ENCODE assay signal across 8 cellular contexts in the genomic region with DNA sequence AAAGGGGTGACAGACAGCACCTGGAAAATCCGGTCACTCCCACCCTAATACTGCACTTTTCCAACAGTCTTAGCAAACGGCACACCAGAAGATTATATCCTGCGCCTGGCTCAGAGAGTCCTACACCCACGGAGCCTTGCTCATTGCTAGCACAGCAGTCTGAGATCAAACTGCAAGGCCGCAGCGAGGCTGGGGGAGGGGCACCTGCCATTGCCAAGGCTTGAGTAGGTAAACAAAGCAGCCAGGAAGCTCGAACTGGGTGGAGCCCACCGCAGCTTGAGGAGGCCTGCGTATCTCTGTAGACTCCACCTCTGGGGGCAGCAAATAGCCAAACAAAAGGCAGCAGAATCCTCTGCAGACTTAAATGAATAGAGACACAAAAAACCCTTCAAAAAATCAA.
DNase-seq lines count a peak whose midpoint lies in the region; ATAC-seq, FAIRE-seq and TF ChIP-seq lines count a peak whose summit lies in the region.
"Not testable (repeated sequence)": the region's sequence is repeated elsewhere in the genome, so short reads cannot be mapped to it uniquely, and the experiment has no call there.

No MANE protein-coding gene starts in this region.

- H3K36me3 Mint-ChIP-seq in CD4-positive, CD25-positive, alpha-beta regulatory T cell, result not testable (repeated sequence)
- peaks cover 19% of the 10 kb centered on the region for H3K36me3 Mint-ChIP-seq in activated T-helper 2 cell treated with anti-CD3 and anti-CD28 coated beads, Interferon-gamma antibody, Interleukin-2, Interleukin-4, amounts not matched to agents 10 μg/mL and 5 μg/mL and 100 μg/mL, durations not matched to agents 14 hours and 24 hours and 36 hours (ENCODE audit: low read depth)

- not testable (repeated sequence) for H3K27me3 Mint-ChIP-seq in CD4-positive, CD25-positive, alpha-beta regulatory T cell; activated T-helper 2 cell treated with anti-CD3 and anti-CD28 coated beads, Interferon-gamma antibody, Interleukin-2, Interleukin-4, amounts not matched to agents 10 μg/mL and 5 μg/mL and 100 μg/mL, durations not matched to agents 14 hours and 24 hours and 36 hours (ENCODE audit: low read depth)

- not testable (repeated sequence) for H4K5ac ChIP-seq in H1 (ENCODE audit: insufficient read length, low read depth, low read length)

- not testable (repeated sequence) for H3K27me3 ChIP-seq in CD4-positive, CD25-positive, alpha-beta regulatory T cell (ENCODE audit: control insufficient read depth, insufficient read depth, low read length); H1 (replicated peaks in 1 of 4; ENCODE audit: control insufficient read depth in 3 of 4, extremely low read depth in 1 of 4, insufficient read depth in 3 of 4, low read length in 3 of 4)

- H4K91ac ChIP-seq in H1 (replicated peaks; ENCODE audit: insufficient read length, low read length), result not testable (repeated sequence)

- TF ChIP-seq CTCF in H1 (IDR thresholded peaks at IDR 0.05; ENCODE audit: control extremely low read depth in 1 of 3, insufficient read depth in 1 of 3, low read depth in 1 of 3, low read length in 3 of 3), result peak in 1 of 3 experiments; percentile 9; a peak in 1 of 4 replicates

- H3K79me1 ChIP-seq in H1 (ENCODE audit: low read depth, low read length), result not testable (repeated sequence)

- H2BK12ac ChIP-seq in H1 (ENCODE audit: low read depth, low read length), result 0 out of 2 replicates have a peak overlapping the region, but pooled peaks have one; percentile 7

- H3K79me2 ChIP-seq in H1 (ENCODE audit: control insufficient read depth in 1 of 2, insufficient read depth in 2 of 2, low read length in 2 of 2), result not testable (repeated sequence)

- H2BK120ac ChIP-seq in H1 (replicated peaks; ENCODE audit: low read depth, low read length), result not testable (repeated sequence)

- not testable (repeated sequence) for H2BK20ac ChIP-seq in H1 (ENCODE audit: low read length)

- peaks cover 25 to 71% (median 50%) of the 10 kb centered on the region in 4 donors for H3K4me1 Mint-ChIP-seq in CD4-positive, CD25-positive, alpha-beta regulatory T cell
- H3K4me1 Mint-ChIP-seq in activated T-helper 2 cell treated with anti-CD3 and anti-CD28 coated beads, Interferon-gamma antibody, Interleukin-2, Interleukin-4, amounts not matched to agents 10 μg/mL and 5 μg/mL and 100 μg/mL, durations not matched to agents 14 hours and 24 hours and 36 hours (ENCODE audit: low read depth), result peaks cover 31% of the 10 kb centered on the region

- not testable (repeated sequence) for H3K18ac ChIP-seq in H1 (ENCODE audit: extremely low read depth, low read length)

- peak; percentile 48 to 65 for ATAC-seq in CD4-positive, CD25-positive, alpha-beta regulatory T cell (ENCODE audit: low read depth in 2 of 2)

- H3K9me3 ChIP-seq in CD4-positive, CD25-positive, alpha-beta regulatory T cell (ENCODE audit: control insufficient read depth in 2 of 2, low read length in 2 of 2); KOPT-K1 (ENCODE audit: insufficient read depth, low read length, poor library complexity, severe bottlenecking): not testable (repeated sequence)
- H3K9me3 ChIP-seq in H1 (ENCODE audit: insufficient read depth in 2 of 2, low read depth in 1 of 2, low read length in 1 of 2), result peaks cover 8 to 11% of the 10 kb centered on the region in 2 experiments; a peak in 3 of 4 replicates

- not testable (repeated sequence) for H2AK5ac ChIP-seq in H1 (ENCODE audit: low read depth, low read length)

- CTCF ChIA-PET in H1 (lab: Charles Lee; ENCODE audit: partially characterized antibody), result interaction anchor here (0.6 to 1.0 kb wide), 3 partner anchors 11 to 323 kb away, joined by 3 to 4 read pairs (median 4); no protein-coding TSS in a partner anchor

- H3K27ac ChIP-seq in CD4-positive, CD25-positive, alpha-beta regulatory T cell (ENCODE audit: insufficient read depth, low read length, poor library complexity, severe bottlenecking), result peak overlapping the region; percentile 68
- peak overlapping the region; percentile 70 for H3K27ac ChIP-seq in KOPT-K1 (ENCODE audit: low read depth, low read length, poor library complexity, severe bottlenecking)
- H3K27ac ChIP-seq in H1 (ENCODE audit: low read depth, low read length), result not testable (repeated sequence)

- H3K23ac ChIP-seq in H1 (ENCODE audit: insufficient read length), result not testable (repeated sequence)

- DNase-seq in CD4-positive, CD25-positive, alpha-beta regulatory T cell, result peak; percentile 63 to 93 (median 90)
- DNase-seq in SHP77 (lab: John Stamatoyannopoulos, UW) (peak; percentile 88 to 89), H1 (ENCODE audit: low read depth in 1 of 2, low spot score in 2 of 2) (peak in 1 of 2 experiments; percentile 79)
- DNase-seq in activated CD4-positive, alpha-beta T cell treated with anti-CD3 and anti-CD28 coated beads, Interleukin-2, amount 50 U/mL, for 4 hours, result peak; percentile 65 to 66
- DNase-seq in activated T-helper 2 cell treated with anti-CD3 and anti-CD28 coated beads, Interferon-gamma antibody, Interleukin-2, Interleukin-4, amounts not matched to agents 10 μg/mL and 5 μg/mL and 100 μg/mL, durations not matched to agents 14 hours and 24 hours and 36 hours (ENCODE audit: low spot score), result peak; percentile 85
- peak; percentile 32 for DNase-seq in stimulated activated CD4-positive, alpha-beta T cell treated with anti-CD3 and anti-CD28 coated beads, Interleukin-12 subunit alpha, Interleukin-12 subunit beta, amount 100 ng/mL, for 4 hours
- peak; percentile 49 for DNase-seq in stimulated activated CD8-positive, alpha-beta memory T cell treated with anti-CD3 and anti-CD28 coated beads, Interleukin-4, amount 100 ng/mL, for 24 hours (ENCODE audit: low read depth)

- not testable (repeated sequence) for H2AFZ ChIP-seq in H1 (ENCODE audit: low read length)

- TF ChIP-seq POLR2A in H1 (IDR thresholded peaks at IDR 0.05; ENCODE audit: control extremely low read depth in 1 of 2, low read depth in 2 of 2, low read length in 2 of 2), result not testable (repeated sequence)

- not testable (repeated sequence) for H3K56ac ChIP-seq in H1 (replicated peaks; ENCODE audit: insufficient read length, low read depth, low read length)

- not testable (repeated sequence) for H3K36me3 ChIP-seq in CD4-positive, CD25-positive, alpha-beta regulatory T cell (ENCODE audit: control insufficient read depth, insufficient read depth, low read length); KOPT-K1 (ENCODE audit: insufficient read depth, low read length); H1 (ENCODE audit: control insufficient read depth in 2 of 4, insufficient read depth in 4 of 4, low read length in 3 of 4)

- H4K8ac ChIP-seq in H1 (ENCODE audit: extremely low read depth, insufficient read depth, low read length), result not testable (repeated sequence)

- H3K4ac ChIP-seq in H1 (replicated peaks; ENCODE audit: insufficient read length, low read depth, low read length), result not testable (repeated sequence)

- not testable (repeated sequence) for H2BK15ac ChIP-seq in H1 (ENCODE audit: low read length)

- H3K9ac ChIP-seq in H1 (replicated peaks in 1 of 4; ENCODE audit: extremely low read depth in 1 of 4, low read depth in 3 of 4, low read length in 3 of 4), result not testable (repeated sequence)

- not testable (repeated sequence) for TF ChIP-seq EP300 in H1 (IDR thresholded peaks at IDR 0.05; ENCODE audit: borderline replicate concordance in 1 of 2, low read depth in 2 of 2, low read length in 2 of 2)

- POLR2A ChIA-PET in H1 (lab: Charles Lee; ENCODE audit: partially characterized antibody), result interaction anchor here (1.7 kb wide), 1 partner anchor 9 kb away, joined by 5 read pairs; no protein-coding TSS in a partner anchor

- intact Hi-C loops in activated T-helper 2 cell treated with anti-CD3 and anti-CD28 coated beads, Interferon-gamma antibody, Interleukin-2, Interleukin-4, amounts not matched to agents 10 μg/mL and 5 μg/mL and 100 μg/mL, durations not matched to agents 14 hours and 24 hours and 36 hours (cut with micrococcal nuclease), result not testable (repeated sequence)

- FAIRE-seq in H1 (lab: Jason Lieb, UNC), result not testable (repeated sequence)

- not testable (repeated sequence) for H3K4me3 ChIP-seq in CD4-positive, CD25-positive, alpha-beta regulatory T cell (ENCODE audit: low read depth, low read length); H1 (ENCODE audit: extremely low read depth in 1 of 4, insufficient read depth in 2 of 4, low read depth in 3 of 4, low read length in 4 of 4)

- H3K27ac Mint-ChIP-seq in CD4-positive, CD25-positive, alpha-beta regulatory T cell, result peak overlapping the region; percentile 96 to 100 (median 97)
- peak overlapping the region; percentile 82 for H3K27ac Mint-ChIP-seq in activated T-helper 2 cell treated with anti-CD3 and anti-CD28 coated beads, Interferon-gamma antibody, Interleukin-2, Interleukin-4, amounts not matched to agents 10 μg/mL and 5 μg/mL and 100 μg/mL, durations not matched to agents 14 hours and 24 hours and 36 hours

- TF ChIP-seq RAD21 in H1 (IDR thresholded peaks at IDR 0.05 in 1 of 2, conservative IDR thresholded peaks at IDR 0.05 in 1 of 2; ENCODE audit: low read depth in 2 of 2, low read length in 2 of 2), result not testable (repeated sequence)

- H3K4me3 Mint-ChIP-seq in CD4-positive, CD25-positive, alpha-beta regulatory T cell, result peak overlapping the region; percentile 65 to 86 (median 79)
- peak overlapping the region; percentile 67 for H3K4me3 Mint-ChIP-seq in activated T-helper 2 cell treated with anti-CD3 and anti-CD28 coated beads, Interferon-gamma antibody, Interleukin-2, Interleukin-4, amounts not matched to agents 10 μg/mL and 5 μg/mL and 100 μg/mL, durations not matched to agents 14 hours and 24 hours and 36 hours (ENCODE audit: low read depth)

- not testable (repeated sequence) for H3K23me2 ChIP-seq in H1 (ENCODE audit: low read depth, low read length)

- not testable (repeated sequence) for H2BK5ac ChIP-seq in H1 (ENCODE audit: low read depth, low read length)

- WGBS in H1 (ENCODE audit: extremely low coverage in 1 of 2, insufficient coverage in 1 of 2, insufficient read length in 1 of 2, insufficient replicate concordance in 2 of 2, low coverage in 1 of 2, low lambda C conversion rate in 2 of 2, missing lambda C conversion rate in 1 of 2), 2 experiments, result 80% methylated on average over 9 of the region's 9 CpGs; no CpG with 5 or more reads in 1 of the 2 experiments

- H3K4me1 ChIP-seq in CD4-positive, CD25-positive, alpha-beta regulatory T cell (ENCODE audit: control insufficient read depth, insufficient read depth, low read length, poor library complexity, severe bottlenecking), result peaks cover 24% of the 10 kb centered on the region
- H3K4me1 ChIP-seq in H1 (replicated peaks in 1 of 4; ENCODE audit: control insufficient read depth in 3 of 4, insufficient read depth in 4 of 4, low read length in 3 of 4), result not testable (repeated sequence)

- H3K9me3 Mint-ChIP-seq in CD4-positive, CD25-positive, alpha-beta regulatory T cell, result peaks cover 2 to 29% (median 6%) of the 10 kb centered on the region in 7 donors
- H3K9me3 Mint-ChIP-seq in activated T-helper 2 cell treated with anti-CD3 and anti-CD28 coated beads, Interferon-gamma antibody, Interleukin-2, Interleukin-4, amounts not matched to agents 10 μg/mL and 5 μg/mL and 100 μg/mL, durations not matched to agents 14 hours and 24 hours and 36 hours, result peaks cover 16% of the 10 kb centered on the region

- H3K4me2 ChIP-seq in H1 (ENCODE audit: insufficient read depth in 1 of 2, low read depth in 2 of 2, low read length in 2 of 2), result not testable (repeated sequence)

- H4K20me1 ChIP-seq in H1 (replicated peaks in 1 of 2; ENCODE audit: control insufficient read depth in 1 of 2, insufficient read depth in 2 of 2, low read length in 2 of 2), result not testable (repeated sequence)

- not testable (repeated sequence) for H3K14ac ChIP-seq in H1 (ENCODE audit: insufficient read length)
